14 cellular contexts compared by ENCODE assay signal in the genomic region with DNA sequence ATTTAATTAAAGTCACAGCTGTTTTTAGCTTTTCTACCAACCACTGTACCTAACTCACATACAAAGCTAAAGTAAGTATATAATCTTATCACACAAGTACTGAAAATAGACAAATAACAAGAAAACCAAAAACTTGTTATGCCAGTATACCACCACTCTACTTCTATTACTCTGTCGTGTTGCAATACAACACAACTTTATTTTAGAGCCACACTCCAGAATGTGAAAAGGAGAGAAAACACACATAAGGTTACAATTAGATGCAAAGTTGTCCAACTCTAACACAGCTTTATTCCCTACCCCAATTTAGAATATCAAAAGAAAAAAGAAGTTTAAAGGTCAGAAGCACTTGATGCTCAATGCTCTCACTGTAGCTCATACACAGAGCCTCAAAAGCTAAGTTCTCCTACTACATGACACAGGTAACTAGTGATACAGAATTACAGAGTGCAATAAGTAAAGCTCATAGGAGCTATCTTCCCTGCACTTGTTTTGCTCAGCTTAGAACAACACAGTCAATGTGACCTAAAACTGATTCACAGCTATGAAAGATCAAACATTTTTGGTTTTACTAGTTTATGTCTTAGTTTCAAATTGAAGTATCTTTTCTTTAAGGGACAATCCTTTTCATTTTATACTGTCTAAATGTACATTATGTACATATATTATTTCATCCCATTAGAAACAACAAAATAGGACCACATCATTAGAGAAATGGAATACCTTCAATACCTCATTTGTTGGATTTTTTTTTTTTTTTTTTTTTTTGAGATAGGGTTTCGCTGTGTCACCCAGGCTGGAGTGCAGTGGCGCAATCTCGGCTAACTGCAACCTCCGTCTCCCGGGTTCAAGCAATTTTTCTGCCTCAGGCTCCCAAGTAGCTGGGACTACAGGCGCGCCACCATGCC. TPM values are rescaled to one million over a fixed set of nuclear protein-coding genes. Genes with fewer than 3 reads are reported as not detected.
DNase-seq lines count a peak whose midpoint lies in the region; TF ChIP-seq lines count a peak whose summit lies in the region.
"Had no signal": no experiment of that assay in that cellular context is flagged by ENCODE, and none has a peak within 500 bp of the region (broad histone marks: within the 10 kb centered on the region; RNA-seq: fewer than 3 reads in every experiment).

No MANE protein-coding gene starts in this region.

- H3K36me3 Mint-ChIP-seq in MCF 10A (ENCODE audit: insufficient read depth, unreplicated experiment) = peaks cover 12% of the 10 kb centered on the region

- peaks cover 6% of the 10 kb centered on the region for H3K4me1 ChIP-seq in mammary epithelial cell (ENCODE audit: insufficient read depth, low read length)
- no peaks in the 10 kb centered on the region for H3K4me1 ChIP-seq in Peyer's patch

- H3K4me3 ChIP-seq in mammary epithelial cell (replicated peaks in 1 of 3; ENCODE audit: insufficient read depth in 1 of 3, low read depth in 2 of 3, low read length in 3 of 3) = no peak overlapping the region
- no peak overlapping the region for H3K4me3 ChIP-seq in Peyer's patch
- H3K4me3 ChIP-seq in brain microvascular endothelial cell (ENCODE audit: low read depth, low read length) = no peak overlapping the region
- H3K4me3 ChIP-seq: SJSA1 had no signal

- peak overlapping the region; percentile 23 for H3K4me3 Mint-ChIP-seq in MCF 10A (ENCODE audit: unreplicated experiment)

- H3K27me3 ChIP-seq in mammary epithelial cell (ENCODE audit: insufficient read depth, low read length) (no peaks in the 10 kb centered on the region), Peyer's patch (no peaks in the 10 kb centered on the region), brain microvascular endothelial cell (replicated peaks) (no peaks in the 10 kb centered on the region)
- H3K27me3 ChIP-seq: SJSA1 had no signal

- H3K4me2 ChIP-seq in mammary epithelial cell (ENCODE audit: insufficient read depth, low read depth, low read length) = no peak overlapping the region

- H3K4me1 Mint-ChIP-seq in MCF 10A (ENCODE audit: insufficient read depth, unreplicated experiment) = peaks cover 6% of the 10 kb centered on the region

- dilution Hi-C loops in mammary epithelial cell (cut with HindIII; ENCODE audit: low sequenced_read_pairs) = no loop called here

- H3K36me3 ChIP-seq in mammary epithelial cell (ENCODE audit: insufficient read depth, low read length) = no peaks in the 10 kb centered on the region
- H3K36me3 ChIP-seq in Peyer's patch = no peaks in the 10 kb centered on the region
- H3K36me3 ChIP-seq in brain microvascular endothelial cell (replicated peaks) = no peaks in the 10 kb centered on the region

- H3K27ac Mint-ChIP-seq in MCF 10A (ENCODE audit: low read depth, unreplicated experiment) = no peak overlapping the region

- in situ Hi-C loops in mammary epithelial cell (cut with MboI; ENCODE audit: low sequenced_read_pairs in 2 of 2) = no loop called here
- in situ Hi-C loops in brain microvascular endothelial cell (cut with HindIII; ENCODE audit: low pct_ligation_motif_present, low sequenced_read_pairs) = no loop called here

- peaks cover 40% of the 10 kb centered on the region for H3K79me2 ChIP-seq in mammary epithelial cell (ENCODE audit: insufficient read depth, low read length)

- CTCF ChIA-PET in MCF 10A (lab: Yijun Ruan, JAX) (interaction anchor here (0.6 to 1.6 kb wide), 3 partner anchors 29 to 150 kb away, joined by 3 to 5 read pairs (median 3); partner anchors contain the start of gene EYA3), mammary epithelial cell (lab: Charles Lee; ENCODE audit: low non-redundant PET) (no interaction called here)

- intact Hi-C loops in MCF 10A (cut with micrococcal nuclease) = no loop called here
- intact Hi-C loops in mammary epithelial cell (cut with micrococcal nuclease) = no loop called here

- H4K20me1 ChIP-seq in mammary epithelial cell (ENCODE audit: insufficient read depth, low read length) = no peaks in the 10 kb centered on the region

- H3K9ac ChIP-seq in mammary epithelial cell (ENCODE audit: insufficient read depth, low read length) = no peak overlapping the region

- WGBS in mammary epithelial cell (ENCODE audit: low coverage, missing lambda C conversion rate) = 69% methylated on average over 5 of the region's 8 CpGs

- POLR2A ChIA-PET in MCF 10A (lab: Yijun Ruan, JAX) = interaction anchor here (0.6 to 1.0 kb wide), 3 partner anchors 29 to 295 kb away, joined by 3 to 5 read pairs (median 5); partner anchors contain the start of gene EYA3

- no TSS peak for BruUV-seq in MCF 10A (replicated peaks; lab: Mats Ljungman, UMichigan)
- BruUV-seq in mammary epithelial cell (replicated peaks; lab: Mats Ljungman, UMichigan) = no TSS peak

- no peaks in the 10 kb centered on the region for H3K9me3 Mint-ChIP-seq in MCF 10A (ENCODE audit: unreplicated experiment)

- no peak for DNase-seq in MCF 10A (ENCODE audit: unreplicated experiment)
- no peak for DNase-seq in mammary epithelial cell
- peak; percentile 68 for DNase-seq in OCI-M1 (lab: John Stamatoyannopoulos, UW)
- DNase-seq in fibroblast of peridontal ligament (ENCODE audit: extremely low read depth) = peak; percentile 25
- DNase-seq in Peyer's patch = no peak
- no peak for DNase-seq in SK-N-DZ (ENCODE audit: low spot score)
- DNase-seq in NCI-H446 treated with DMSO at 0.1 percent for 48 hours (lab: John Stamatoyannopoulos, UW) = no peak
- DNase-seq in brain microvascular endothelial cell = no peak
- DNase-seq: activated CD4-positive, alpha-beta T cell treated with anti-CD3 and anti-CD28 coated beads, Interleukin-2, amount 50 U/mL, for 48 hours; COR-L47; NCI-H1105; NCI-H748 treated with DMSO at 0.1 percent for 48 hours; stimulated activated CD4-positive, alpha-beta T cell treated with anti-CD3 and anti-CD28 coated beads, Interleukin-4, amount 100 ng/mL, for 1 hour had no signal

- H3K27ac ChIP-seq in mammary epithelial cell (ENCODE audit: insufficient read depth, low read depth, low read length) (no peak overlapping the region), Peyer's patch (no peak overlapping the region), brain microvascular endothelial cell (no peak overlapping the region)
- H3K27ac ChIP-seq: SJSA1 had no signal

- no peaks in the 10 kb centered on the region for H3K27me3 Mint-ChIP-seq in MCF 10A (ENCODE audit: insufficient read depth, unreplicated experiment)

- no peak overlapping the region for H2AFZ ChIP-seq in mammary epithelial cell (ENCODE audit: low read depth, low read length)

- no peaks in the 10 kb centered on the region for H3K9me3 ChIP-seq in mammary epithelial cell (replicated peaks; ENCODE audit: insufficient read depth, low read length)
- H3K9me3 ChIP-seq in Peyer's patch = no peaks in the 10 kb centered on the region
- H3K9me3 ChIP-seq: SJSA1 had no signal

- no peak for TF ChIP-seq POLR2A in Peyer's patch (IDR thresholded peaks at IDR 0.05)

- no peak for TF ChIP-seq CTCF in MCF 10A (IDR thresholded peaks at IDR 0.05; ENCODE audit: unreplicated experiment)
- no peak for TF ChIP-seq CTCF in mammary epithelial cell (conservative IDR thresholded peaks at IDR 0.05 in 1 of 2, IDR thresholded peaks at IDR 0.05 in 1 of 2; ENCODE audit: extremely low read depth in 1 of 2, insufficient read depth in 1 of 2, low read depth in 1 of 2, low read length in 2 of 2)
- TF ChIP-seq CTCF in Peyer's patch (IDR thresholded peaks at IDR 0.05) = no peak
- TF ChIP-seq CTCF in brain microvascular endothelial cell (IDR thresholded peaks at IDR 0.05; ENCODE audit: low read depth, low read length, missing control alignments) = no peak

RNA-seq across cellular contexts. Expression of gene EYA3, which starts 29.2 kb away (rescaled TPM):
- 13.3 and 14.4 TPM in 2 replicates for total RNA-seq in MCF 10A (2022)
- 10 to 100 TPM; 12.3 to 21.9 TPM for total RNA-seq in mammary epithelial cell
- 13.5 TPM for polyA plus RNA-seq in mammary epithelial cell
- 28.6 TPM for polyA minus RNA-seq in mammary epithelial cell
- total RNA-seq in Peyer's patch = 10 to 100 TPM; 17.1 to 32.2 (median 23.4) TPM
- 11.8 and 18.6 TPM in 2 replicates for polyA plus RNA-seq in SK-N-DZ (2014; cell fraction: cytosol; rRNA removed)
- 9.3 and 17.9 TPM in 2 replicates for polyA plus RNA-seq in SK-N-DZ (2014; cell fraction: nucleus; rRNA removed)

Comparison
In these comparisons a context has a peak if more than half of its experiments do, and no peak if none do; other contexts are left out.
1. DNase-seq: peak in OCI-M1 (single experiment) and fibroblast of peridontal ligament (single experiment); none in MCF 10A (single experiment), mammary epithelial cell (single experiment), Peyer's patch (0 of 3), SK-N-DZ (single experiment), NCI-H446 treated with DMSO at 0.1 percent for 48 hours (single experiment) and brain microvascular endothelial cell (single experiment).